Comparison of ENCODE assay signal across 30 cellular contexts in genomic region chr14:90614696-90615260, GRCh38.
DNase-seq lines count a peak whose midpoint lies in the region; ATAC-seq and TF ChIP-seq lines count a peak whose summit lies in the region.
"Had no signal": no experiment of that assay in that cellular context is flagged by ENCODE, and none has a peak within 500 bp of the region (broad histone marks: within the 10 kb centered on the region; RNA-seq: fewer than 3 reads in every experiment).

No MANE protein-coding gene starts in this region.

- intact Hi-C loops in ascending aorta (cut with DNase I) (no loop called here), left lung (cut with DNase I) (no loop called here)
- intact Hi-C loops in dendritic cell treated with granulocyte-macrophage colony-stimulating factor and Interleukin-4, amounts not matched to agents 40 ng/mL and 50 ng/mL, for 4 days (cut with micrococcal nuclease) = no loop called here

- no peak overlapping the region for H3K9ac ChIP-seq in neural progenitor cell

- peak overlapping the region; percentile 55 for H3K4me2 ChIP-seq in neural progenitor cell

- peak overlapping the region; percentile 2 for H3K27ac Mint-ChIP-seq in dendritic cell treated with granulocyte-macrophage colony-stimulating factor and Interleukin-4, amounts not matched to agents 40 ng/mL and 50 ng/mL, for 4 days
- H3K27ac Mint-ChIP-seq in neural progenitor cell = peak overlapping the region; percentile 85
- H3K27ac Mint-ChIP-seq: activated CD8-positive, alpha-beta T cell treated with anti-CD3 and anti-CD28 coated beads for 36 hours; activated naive CD4-positive, alpha-beta T cell treated with anti-CD3 and anti-CD28 coated beads for 36 hours; activated T-helper 1 cell treated with anti-CD3 and anti-CD28 coated beads, Interleukin-12 subunit alpha, Interleukin-12 subunit beta, Interleukin-2, Interleukin-4 antibody, amounts not matched to agents 30 ng/mL and 10 ng/mL and 1 ng/mL, durations not matched to agents 14 hours and 24 hours and 36 hours; natural killer cell had no signal

- ATAC-seq in thoracic aorta (ENCODE audit: insufficient number of reproducible peaks, low FRiP score, low read depth) (no peak), left lung (no peak), GM21825 (IDR thresholded peaks at IDR 0.05; ENCODE audit: unreplicated experiment) (no peak), GM18868 (IDR thresholded peaks at IDR 0.05; ENCODE audit: unreplicated experiment) (no peak)
- ATAC-seq: activated CD8-positive, alpha-beta T cell treated with anti-CD3 and anti-CD28 coated beads for 36 hours; body of pancreas; HCT116; lower lobe of right lung; natural killer cell had no signal

- H4K20me1 ChIP-seq in neural progenitor cell (ENCODE audit: low read depth) = no peaks in the 10 kb centered on the region

- DNase-seq in ascending aorta (ENCODE audit: low spot score in 2 of 2) = no peak
- no peak for DNase-seq in neural progenitor cell (ENCODE audit: low spot score)
- no peak for DNase-seq in thoracic aorta (ENCODE audit: low spot score)
- no peak for DNase-seq in left lung
- DNase-seq: activated CD4-positive, alpha-beta T cell treated with anti-CD3 and anti-CD28 coated beads for 1 hour; activated CD8-positive, alpha-beta memory T cell treated with anti-CD3 and anti-CD28 coated beads, Interleukin-2, amount 50 U/mL, for 48 hours; activated CD8-positive, alpha-beta T cell treated with anti-CD3 and anti-CD28 coated beads for 36 hours; activated naive CD4-positive, alpha-beta T cell treated with anti-CD3 and anti-CD28 coated beads for 36 hours; body of pancreas; Caco-2; DMS53; effector memory CD4-positive, alpha-beta T cell; erythroblast; Kasumi-1; lower lobe of right lung; natural killer cell; NCI-H1417 treated with DMSO at 0.1 percent for 48 hours; NCI-H2081 treated with DMSO at 0.1 percent for 48 hours; NCI-H2227 treated with DMSO at 0.1 percent for 48 hours; ovary; retina; SHP77; stimulated activated CD4-positive, alpha-beta T cell treated with anti-CD3 and anti-CD28 coated beads, Interleukin-1b, Interleukin-23, amount 100 ng/mL, for 48 hours; stimulated activated naive CD4-positive, alpha-beta T cell treated with Interleukin-2 at 50 U/mL for 16 hours had no signal

- H3K27ac ChIP-seq in ascending aorta (peak overlapping the region; percentile 49 to 71), neural progenitor cell (no peak overlapping the region), thoracic aorta (peak overlapping the region; percentile 62 to 64), left lung (no peak overlapping the region)
- H3K27ac ChIP-seq: body of pancreas, lower lobe of right lung, ovary, tibial nerve had no signal

- peak overlapping the region; percentile 19 for H2AFZ ChIP-seq in neural progenitor cell (replicated peaks)

- no peaks in the 10 kb centered on the region for H3K79me2 ChIP-seq in neural progenitor cell (ENCODE audit: low read depth)

- H3K27me3 Mint-ChIP-seq in dendritic cell treated with granulocyte-macrophage colony-stimulating factor and Interleukin-4, amounts not matched to agents 40 ng/mL and 50 ng/mL, for 4 days = no peaks in the 10 kb centered on the region
- no peaks in the 10 kb centered on the region for H3K27me3 Mint-ChIP-seq in neural progenitor cell (ENCODE audit: insufficient read depth, low read depth)
- H3K27me3 Mint-ChIP-seq: activated CD8-positive, alpha-beta T cell treated with anti-CD3 and anti-CD28 coated beads for 36 hours had no signal

- peaks cover 58% of the 10 kb centered on the region for H3K4me1 Mint-ChIP-seq in dendritic cell treated with granulocyte-macrophage colony-stimulating factor and Interleukin-4, amounts not matched to agents 40 ng/mL and 50 ng/mL, for 4 days (ENCODE audit: low read depth)
- peaks cover 36% of the 10 kb centered on the region for H3K4me1 Mint-ChIP-seq in neural progenitor cell
- H3K4me1 Mint-ChIP-seq: natural killer cell had no signal

- H3K4me1 ChIP-seq in ascending aorta = peaks cover 0 to 7% of the 10 kb centered on the region in 2 donors
- peaks cover 21% of the 10 kb centered on the region for H3K4me1 ChIP-seq in neural progenitor cell
- H3K4me1 ChIP-seq in thoracic aorta (ENCODE audit: control insufficient read depth in 1 of 2, low read depth in 2 of 2) = peaks cover 14 to 24% of the 10 kb centered on the region in 2 donors
- H3K4me1 ChIP-seq in left lung = peaks cover 11 to 38% of the 10 kb centered on the region in 2 donors
- H3K4me1 ChIP-seq: body of pancreas, Caco-2 had no signal

- peaks cover 20% of the 10 kb centered on the region for H3K36me3 Mint-ChIP-seq in dendritic cell treated with granulocyte-macrophage colony-stimulating factor and Interleukin-4, amounts not matched to agents 40 ng/mL and 50 ng/mL, for 4 days (ENCODE audit: low read depth)
- peaks cover 10% of the 10 kb centered on the region for H3K36me3 Mint-ChIP-seq in neural progenitor cell
- H3K36me3 Mint-ChIP-seq: natural killer cell had no signal

- no peak overlapping the region for H3K4me3 Mint-ChIP-seq in dendritic cell treated with granulocyte-macrophage colony-stimulating factor and Interleukin-4, amounts not matched to agents 40 ng/mL and 50 ng/mL, for 4 days
- H3K4me3 Mint-ChIP-seq in neural progenitor cell = no peak overlapping the region
- H3K4me3 Mint-ChIP-seq: activated CD8-positive, alpha-beta T cell treated with anti-CD3 and anti-CD28 coated beads for 36 hours; activated naive CD4-positive, alpha-beta T cell treated with anti-CD3 and anti-CD28 coated beads for 36 hours; activated T-helper 1 cell treated with anti-CD3 and anti-CD28 coated beads, Interleukin-12 subunit alpha, Interleukin-12 subunit beta, Interleukin-2, Interleukin-4 antibody, amounts not matched to agents 30 ng/mL and 10 ng/mL and 1 ng/mL, durations not matched to agents 14 hours and 24 hours and 36 hours; natural killer cell had no signal

- H3K36me3 ChIP-seq in ascending aorta = peaks cover 2 to 7% of the 10 kb centered on the region in 2 donors
- no peaks in the 10 kb centered on the region for H3K36me3 ChIP-seq in neural progenitor cell
- H3K36me3 ChIP-seq in thoracic aorta = no peaks in the 10 kb centered on the region
- no peaks in the 10 kb centered on the region for H3K36me3 ChIP-seq in left lung
- H3K36me3 ChIP-seq: lower lobe of right lung, ovary had no signal

- H3K9me3 ChIP-seq in ascending aorta (no peaks in the 10 kb centered on the region), neural progenitor cell (ENCODE audit: low read depth) (no peaks in the 10 kb centered on the region), thoracic aorta (no peaks in the 10 kb centered on the region), left lung (no peaks in the 10 kb centered on the region)
- H3K9me3 ChIP-seq: body of pancreas, Caco-2, lower lobe of right lung, ovary, tibial nerve had no signal

- H3F3A ChIP-seq in neural progenitor cell (ENCODE audit: low read depth) = no peaks in the 10 kb centered on the region

- no peaks in the 10 kb centered on the region for H3K9me3 Mint-ChIP-seq in dendritic cell treated with granulocyte-macrophage colony-stimulating factor and Interleukin-4, amounts not matched to agents 40 ng/mL and 50 ng/mL, for 4 days
- H3K9me3 Mint-ChIP-seq in neural progenitor cell = no peaks in the 10 kb centered on the region
- H3K9me3 Mint-ChIP-seq: activated CD8-positive, alpha-beta T cell treated with anti-CD3 and anti-CD28 coated beads for 36 hours; activated naive CD4-positive, alpha-beta T cell treated with anti-CD3 and anti-CD28 coated beads for 36 hours; activated T-helper 1 cell treated with anti-CD3 and anti-CD28 coated beads, Interleukin-12 subunit alpha, Interleukin-12 subunit beta, Interleukin-2, Interleukin-4 antibody, amounts not matched to agents 30 ng/mL and 10 ng/mL and 1 ng/mL, durations not matched to agents 14 hours and 24 hours and 36 hours; natural killer cell had no signal

- H3K4me3 ChIP-seq in ascending aorta (no peak overlapping the region), neural progenitor cell (no peak overlapping the region), thoracic aorta (no peak overlapping the region), left lung (no peak overlapping the region)
- H3K4me3 ChIP-seq: body of pancreas, lower lobe of right lung, ovary, tibial nerve had no signal

- H3K27me3 ChIP-seq in ascending aorta (no peaks in the 10 kb centered on the region), neural progenitor cell (no peaks in the 10 kb centered on the region), thoracic aorta (replicated peaks; ENCODE audit: insufficient read depth) (no peaks in the 10 kb centered on the region), left lung (no peaks in the 10 kb centered on the region)
- H3K27me3 ChIP-seq: body of pancreas, ovary, tibial nerve had no signal

- no peak for TF ChIP-seq CTCF in ascending aorta (IDR thresholded peaks at IDR 0.05)
- TF ChIP-seq CTCF in neural progenitor cell (IDR thresholded peaks at IDR 0.05) = no peak
- TF ChIP-seq CTCF in thoracic aorta (IDR thresholded peaks at IDR 0.05) = no peak
- no peak for TF ChIP-seq CTCF in left lung (IDR thresholded peaks at IDR 0.05)

Comparison
In these comparisons a context has a peak if more than half of its experiments do, and no peak if none do; other contexts are left out.
1. H3K27ac ChIP-seq: peak in ascending aorta (2 of 2) and thoracic aorta (2 of 2); none in neural progenitor cell (single experiment) and left lung (0 of 2).